In the genomic region with DNA sequence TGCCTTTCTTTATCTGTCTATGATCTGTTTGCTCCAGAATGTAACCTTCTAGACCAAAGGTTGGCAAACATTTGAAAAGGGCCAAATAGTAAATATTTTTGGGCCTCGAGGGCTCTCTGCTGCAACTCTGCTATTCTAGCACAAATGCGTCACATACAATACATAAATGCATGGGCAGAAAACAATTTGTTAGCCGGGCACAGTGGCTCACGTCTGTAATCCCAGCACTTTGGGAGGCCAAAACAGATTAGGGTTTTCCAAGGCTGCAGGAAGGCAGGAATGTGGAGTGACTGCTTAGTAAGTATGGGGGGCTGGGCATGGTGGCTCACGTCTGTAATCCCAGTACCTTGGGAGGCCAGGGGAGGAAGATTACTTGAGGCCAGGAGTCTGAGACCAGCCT, we compare ENCODE assay signal across 25 cellular contexts. TPM values are rescaled to one million over a fixed set of nuclear protein-coding genes. Genes with fewer than 3 reads are reported as not detected.
DNase-seq lines count a peak whose midpoint lies in the region; ATAC-seq, FAIRE-seq and TF ChIP-seq lines count a peak whose summit lies in the region.
"Had no signal": no experiment of that assay in that cellular context is flagged by ENCODE, and none has a peak within 500 bp of the region (broad histone marks: within the 10 kb centered on the region; RNA-seq: fewer than 3 reads in every experiment).

No MANE protein-coding gene starts in this region.

- H3K27me3 ChIP-seq in OCI-LY3 (ENCODE audit: low read depth, low read length) (peaks cover 64% of the 10 kb centered on the region), GM12878 (replicated peaks in 1 of 2; ENCODE audit: control insufficient read depth in 2 of 2, insufficient read depth in 2 of 2, low read length in 1 of 2) (no peaks in the 10 kb centered on the region)

- intact Hi-C loops in activated CD4-positive, alpha-beta memory T cell treated with anti-CD3 and anti-CD28 coated beads for 36 hours (cut with micrococcal nuclease), result loop anchor here (10.0 kb wide), 1 partner anchor 443 kb away; no protein-coding TSS in a partner anchor
- intact Hi-C loops in GM12878 (cut with micrococcal nuclease; ENCODE audit: unreplicated experiment), result loop anchor here (5.0 kb wide), 2 partner anchors 106 to 706 kb away; partner anchors contain the start of gene FCER2

- H3K4me2 ChIP-seq in OCI-LY3 (ENCODE audit: low read length) (peak overlapping the region; percentile 57), GM12878 (ENCODE audit: control insufficient read depth, insufficient read depth) (peak overlapping the region; percentile 46)

- in situ Hi-C loops in GM12878 (cut with MboI), result no loop called here

- H3K4me3 ChIP-seq in OCI-LY3 (ENCODE audit: low read length), result no peak overlapping the region
- H3K4me3 ChIP-seq in GM12878, result no peak overlapping the region; the same call in 1 of the 2 replicates
- H3K4me3 ChIP-seq: HAP-1 had no signal

- peaks cover 13% of the 10 kb centered on the region for H3K4me1 Mint-ChIP-seq in activated CD4-positive, alpha-beta memory T cell treated with anti-CD3 and anti-CD28 coated beads, Interleukin-2, amount 10 ng/mL, durations not matched to agents 7 days and 5 days
- H3K4me1 Mint-ChIP-seq in activated CD4-positive, alpha-beta memory T cell treated with anti-CD3 and anti-CD28 coated beads for 36 hours (ENCODE audit: low read depth), result peaks cover 12% of the 10 kb centered on the region
- peaks cover 4 to 15% (median 9%) of the 10 kb centered on the region in 3 donors for H3K4me1 Mint-ChIP-seq in naive B cell

- no peak for TF ChIP-seq CTCF in OCI-LY3 (IDR thresholded peaks at IDR 0.05; ENCODE audit: low read depth, low read length)
- TF ChIP-seq CTCF in GM12878 (IDR thresholded peaks at IDR 0.05 in 2 of 3, conservative IDR thresholded peaks at IDR 0.05 in 1 of 3; ENCODE audit: control insufficient read depth in 2 of 3, extremely low read depth in 1 of 3, insufficient read depth in 1 of 3, low read depth in 3 of 3, low read length in 3 of 3), result no peak

- no TSS peak for BruUV-seq in GM12878 (replicated peaks; lab: Mats Ljungman, UMichigan)

- H3K9me3 Mint-ChIP-seq in activated CD4-positive, alpha-beta memory T cell treated with anti-CD3 and anti-CD28 coated beads, Interleukin-2, amount 10 ng/mL, durations not matched to agents 7 days and 5 days, result peaks cover 28% of the 10 kb centered on the region
- H3K9me3 Mint-ChIP-seq in activated CD4-positive, alpha-beta memory T cell treated with anti-CD3 and anti-CD28 coated beads for 36 hours, result peaks cover 26% of the 10 kb centered on the region
- peaks cover 5 to 28% (median 17%) of the 10 kb centered on the region in 7 donors for H3K9me3 Mint-ChIP-seq in naive B cell

- H3K36me3 ChIP-seq in OCI-LY3 (replicated peaks; ENCODE audit: low read depth, low read length), result no peaks in the 10 kb centered on the region
- no peaks in the 10 kb centered on the region for H3K36me3 ChIP-seq in GM12878 (ENCODE audit: control insufficient read depth in 2 of 2, insufficient read depth in 2 of 2, low read length in 1 of 2)
- H3K36me3 ChIP-seq: HAP-1 had no signal

- FAIRE-seq in GM12878 (lab: Jason Lieb, UNC), result no peak

- WGBS in GM12878 (ENCODE audit: insufficient coverage, insufficient replicate concordance, low lambda C conversion rate, missing lambda C conversion rate), result 66% methylated on average over 5 of the region's 5 CpGs

- no peak overlapping the region for H2AFZ ChIP-seq in OCI-LY3 (ENCODE audit: low read depth, low read length)
- H2AFZ ChIP-seq in GM12878 (ENCODE audit: control insufficient read depth, low read depth, low read length), result no peak overlapping the region

- POLR2A ChIA-PET in activated CD4-positive, alpha-beta memory T cell treated with anti-CD3 and anti-CD28 coated beads, Interleukin-2, amount 10 ng/mL, durations not matched to agents 7 days and 5 days (lab: Charles Lee), result no interaction called here
- POLR2A ChIA-PET in activated CD4-positive, alpha-beta memory T cell treated with anti-CD3 and anti-CD28 coated beads for 36 hours (lab: Charles Lee), result no interaction called here
- POLR2A ChIA-PET in GM12878 (lab: Charles Lee), result interaction anchor here (0.7 to 1.5 kb wide), 2 partner anchors 11 to 298 kb away, joined by 4 to 5 read pairs; no protein-coding TSS in a partner anchor

- no peaks in the 10 kb centered on the region for H4K20me1 ChIP-seq in OCI-LY3 (ENCODE audit: insufficient read depth, low read length)
- no peaks in the 10 kb centered on the region for H4K20me1 ChIP-seq in GM12878 (ENCODE audit: control insufficient read depth, insufficient read depth)

- no peak for TF ChIP-seq EP300 in GM12878 (IDR thresholded peaks at IDR 0.05; ENCODE audit: borderline replicate concordance in 1 of 2, control insufficient read depth in 1 of 2, low read depth in 2 of 2, low read length in 2 of 2)

- no peak for TF ChIP-seq POLR2A in GM12878 (IDR thresholded peaks at IDR 0.05; ENCODE audit: low read depth, low read length)

- H3K4me3 Mint-ChIP-seq in activated CD4-positive, alpha-beta memory T cell treated with anti-CD3 and anti-CD28 coated beads, Interleukin-2, amount 10 ng/mL, durations not matched to agents 7 days and 5 days, result no peak overlapping the region
- no peak overlapping the region for H3K4me3 Mint-ChIP-seq in activated CD4-positive, alpha-beta memory T cell treated with anti-CD3 and anti-CD28 coated beads for 36 hours
- no peak overlapping the region for H3K4me3 Mint-ChIP-seq in naive B cell
- H3K4me3 Mint-ChIP-seq: CD8-positive, alpha-beta T cell had no signal

- H3K4me1 ChIP-seq in OCI-LY3 (ENCODE audit: low read length), result peaks cover 17% of the 10 kb centered on the region
- peaks cover 15% of the 10 kb centered on the region for H3K4me1 ChIP-seq in GM12878 (ENCODE audit: control insufficient read depth, insufficient read depth, low read length)
- H3K4me1 ChIP-seq: HAP-1 had no signal

- peak overlapping the region; percentile 57 for H3K27ac Mint-ChIP-seq in activated CD4-positive, alpha-beta memory T cell treated with anti-CD3 and anti-CD28 coated beads, Interleukin-2, amount 10 ng/mL, durations not matched to agents 7 days and 5 days
- H3K27ac Mint-ChIP-seq in activated CD4-positive, alpha-beta memory T cell treated with anti-CD3 and anti-CD28 coated beads for 36 hours, result no peak overlapping the region
- H3K27ac Mint-ChIP-seq in naive B cell, result peak overlapping the region in 4 of 6 donors; percentile 2 to 86 (median 62)

- no peak overlapping the region for H3K9ac ChIP-seq in OCI-LY3 (ENCODE audit: low read length)
- H3K9ac ChIP-seq in GM12878 (ENCODE audit: control insufficient read depth, insufficient read depth, low read length), result no peak overlapping the region

- H3K9me3 ChIP-seq in OCI-LY3 (ENCODE audit: insufficient read depth, low read length), result peaks cover 15% of the 10 kb centered on the region; the same call in 1 of the 2 replicates
- peaks cover 14% of the 10 kb centered on the region for H3K9me3 ChIP-seq in GM12878 (replicated peaks; ENCODE audit: control insufficient read depth, insufficient read depth, low read length)
- H3K9me3 ChIP-seq: HAP-1 had no signal

- no peak for TF ChIP-seq RAD21 in GM12878 (IDR thresholded peaks at IDR 0.05; ENCODE audit: insufficient read depth, low read depth, low read length)

- SMC1A ChIA-PET in GM12878 (lab: Charles Lee; ENCODE audit: uncharacterized antibody, unreplicated experiment), result interaction anchor here (1.0 kb wide), 1 partner anchor 12 kb away, joined by 3 read pairs; no protein-coding TSS in a partner anchor

- no peak overlapping the region for H3K27ac ChIP-seq in OCI-LY3 (ENCODE audit: low read length)
- peak overlapping the region; percentile 32; the same call in 1 of the 2 replicates for H3K27ac ChIP-seq in GM12878 (ENCODE audit: control insufficient read depth, insufficient read depth)
- H3K27ac ChIP-seq: HL-60, RWPE1 had no signal

- H3K79me2 ChIP-seq in OCI-LY3 (ENCODE audit: low read length), result no peaks in the 10 kb centered on the region
- no peaks in the 10 kb centered on the region for H3K79me2 ChIP-seq in GM12878 (ENCODE audit: control insufficient read depth, insufficient read depth, low read length)

- no peak for ATAC-seq in GM12878
- ATAC-seq in naive B cell (ENCODE audit: low read depth in 2 of 2), result no peak
- no peak for ATAC-seq in HG03565 (IDR thresholded peaks at IDR 0.05; ENCODE audit: unreplicated experiment)

- CTCF ChIA-PET in activated CD4-positive, alpha-beta memory T cell treated with anti-CD3 and anti-CD28 coated beads, Interleukin-2, amount 10 ng/mL, durations not matched to agents 7 days and 5 days (lab: Charles Lee), result interaction anchor here (0.7 kb wide), 1 partner anchor 28 kb away, joined by 5 read pairs; no protein-coding TSS in a partner anchor
- CTCF ChIA-PET in activated CD4-positive, alpha-beta memory T cell treated with anti-CD3 and anti-CD28 coated beads for 36 hours (lab: Charles Lee), result interaction anchor here (0.8 to 1.3 kb wide), 2 partner anchors 156 to 239 kb away, joined by 3 read pairs; no protein-coding TSS in a partner anchor
- CTCF ChIA-PET in GM12878 (lab: Yijun Ruan, JAX), result interaction anchor here (0.6 to 0.9 kb wide), 2 partner anchors 10 to 128 kb away, joined by 3 read pairs; no protein-coding TSS in a partner anchor

- RAD21 ChIA-PET in GM12878 (lab: Charles Lee; ENCODE audit: unreplicated experiment), result no interaction called here

- peaks cover 45% of the 10 kb centered on the region for H3K27me3 Mint-ChIP-seq in activated CD4-positive, alpha-beta memory T cell treated with anti-CD3 and anti-CD28 coated beads, Interleukin-2, amount 10 ng/mL, durations not matched to agents 7 days and 5 days
- peaks cover 43% of the 10 kb centered on the region for H3K27me3 Mint-ChIP-seq in activated CD4-positive, alpha-beta memory T cell treated with anti-CD3 and anti-CD28 coated beads for 36 hours
- H3K27me3 Mint-ChIP-seq in naive B cell, result peaks cover 0 to 8% (median 0%) of the 10 kb centered on the region in 3 donors

- peaks cover 16% of the 10 kb centered on the region for H3K36me3 Mint-ChIP-seq in activated CD4-positive, alpha-beta memory T cell treated with anti-CD3 and anti-CD28 coated beads, Interleukin-2, amount 10 ng/mL, durations not matched to agents 7 days and 5 days (ENCODE audit: low read depth)
- H3K36me3 Mint-ChIP-seq in activated CD4-positive, alpha-beta memory T cell treated with anti-CD3 and anti-CD28 coated beads for 36 hours, result peaks cover 13% of the 10 kb centered on the region
- H3K36me3 Mint-ChIP-seq in naive B cell, result peaks cover 0 to 9% of the 10 kb centered on the region in 2 donors

- DNase-seq in activated CD4-positive, alpha-beta memory T cell treated with anti-CD3 and anti-CD28 coated beads, Interleukin-2, amount 10 ng/mL, durations not matched to agents 7 days and 5 days, result no peak
- no peak for DNase-seq in activated CD4-positive, alpha-beta memory T cell treated with anti-CD3 and anti-CD28 coated beads for 36 hours
- DNase-seq in GM12878 (ENCODE audit: low read depth, low spot score) (no peak), naive B cell (no peak), NOMO-1 treated with DMSO at 0.1 percent for 48 hours (lab: John Stamatoyannopoulos, UW; ENCODE audit: unreplicated experiment) (no peak)
- DNase-seq in activated CD8-positive, alpha-beta memory T cell treated with anti-CD3 and anti-CD28 coated beads, Interleukin-2, amount 50 U/mL, for 4 hours, result no peak
- DNase-seq: 8988T, DMS79, Karpas-422, NCI-H1092, NCI-H146, NCI-H2081, NCI-H2171 treated with DMSO at 0.1 percent for 48 hours, NCI-H446, NCI-H69 had no signal

RNA-seq across cellular contexts. Expression of gene EVI5L, which starts 21.9 kb away (rescaled TPM):
- 1 to 10 TPM; 7.0 to 7.7 TPM for total RNA-seq in activated CD4-positive, alpha-beta memory T cell treated with anti-CD3 and anti-CD28 coated beads, Interleukin-2, amount 10 ng/mL, durations not matched to agents 7 days and 5 days
- 1 to 10 TPM; 5.0 to 5.6 TPM for total RNA-seq in activated CD4-positive, alpha-beta memory T cell treated with anti-CD3 and anti-CD28 coated beads for 36 hours
- 11.0 and 11.1 TPM in 2 replicates for total RNA-seq in GM12878 (2013; cell fraction: nucleolus; rRNA removed)
- total RNA-seq in GM12878 (2014; rRNA removed) (8.2 and 8.8 TPM in 2 replicates), GM12878 (2014; rRNA removed; fragmentation: Illumina TruSeq; extraction: Trizol) (5.7 and 6.4 TPM in 2 replicates), GM12878 (2021) (11.6 and 13.8 TPM in 2 replicates)
- 2.1 TPM for polyA plus RNA-seq in GM12878 (2011; ENCODE audit: low read depth)
- polyA plus RNA-seq in GM12878 (2011; rRNA removed) (1.9 and 4.3 TPM in 2 replicates), GM12878 (2014; fragmentation: Illumina TruSeq; extraction: Trizol) (3.4 and 5.5 TPM in 2 replicates), GM12878 (2014; fragmentation: Nextera tagmentation; extraction: Ambion mirVana) (under 1 TPM; 0.23 to 0.33 TPM), GM12878 (2014; rRNA removed) (10.4 and 10.8 TPM in 2 replicates), GM12878 (2016; fragmentation: Nextera tagmentation; extraction: Ambion mirVana) (1 to 10 TPM; 2.0 to 4.6 TPM), naive B cell (ENCODE audit: low read depth in 6 of 6) (1 to 10 TPM in 5 of 6 donors, under 1 TPM in 1; 0.63 to 4.0 (median 1.6) TPM)
- 7.1 and 7.3 TPM in 2 replicates for polyA plus RNA-seq in GM12878 (2011; cell fraction: cytosol; rRNA removed)
- polyA plus RNA-seq in GM12878 (2011; cell fraction: nucleus; rRNA removed), result 7.9 and 9.6 TPM in 2 replicates
- 5.7 and 6.0 TPM in 2 replicates for polyA plus RNA-seq in GM12878 (2012)
- polyA minus RNA-seq in GM12878 (2011; rRNA and poly(A)+ RNA removed), result 4.2 and 12.3 TPM in 2 replicates
- 1.3 and 2.2 TPM in 2 replicates for polyA minus RNA-seq in GM12878 (2011; cell fraction: cytosol; rRNA and poly(A)+ RNA removed)
- 4.1 and 6.5 TPM in 2 replicates for polyA minus RNA-seq in GM12878 (2011; cell fraction: nucleus; rRNA and poly(A)+ RNA removed)

RNA-seq across cellular contexts. Expression of gene CLEC4M, which starts 45.1 kb away (rescaled TPM):
- total RNA-seq in activated CD4-positive, alpha-beta memory T cell treated with anti-CD3 and anti-CD28 coated beads, Interleukin-2, amount 10 ng/mL, durations not matched to agents 7 days and 5 days, result not detected
- not detected for total RNA-seq in activated CD4-positive, alpha-beta memory T cell treated with anti-CD3 and anti-CD28 coated beads for 36 hours
- not detected in 2 replicates for total RNA-seq in GM12878 (2013; cell fraction: nucleolus; rRNA removed)
- total RNA-seq in GM12878 (2014; rRNA removed), result 0.11 and 0.44 TPM in 2 replicates
- 0.18 and 0.32 TPM in 2 replicates for total RNA-seq in GM12878 (2014; rRNA removed; fragmentation: Illumina TruSeq; extraction: Trizol)
- total RNA-seq in GM12878 (2021), result 0.16 and 0.31 TPM in 2 replicates
- 0.16 TPM for polyA plus RNA-seq in GM12878 (2011; ENCODE audit: low read depth)
- not detected in 2 replicates for polyA plus RNA-seq in GM12878 (2011; rRNA removed)
- polyA plus RNA-seq in GM12878 (2011; cell fraction: cytosol; rRNA removed), result not detected in 2 replicates
- polyA plus RNA-seq in GM12878 (2011; cell fraction: nucleus; rRNA removed), result 0.21 and 0.28 TPM in 2 replicates
- polyA plus RNA-seq in GM12878 (2012), result 0.12 and 0.20 TPM in 2 replicates
- polyA plus RNA-seq in GM12878 (2014; fragmentation: Illumina TruSeq; extraction: Trizol), result 0.12 and 0.17 TPM in 2 replicates
- polyA plus RNA-seq in GM12878 (2014; fragmentation: Nextera tagmentation; extraction: Ambion mirVana), result under 1 TPM; 0.38 to 0.42 TPM
- 0.37 and 0.60 TPM in 2 replicates for polyA plus RNA-seq in GM12878 (2014; rRNA removed)
- polyA plus RNA-seq in GM12878 (2016; fragmentation: Nextera tagmentation; extraction: Ambion mirVana), result under 1 TPM; 0.23 to 0.25 TPM
- not detected in 2 replicates for polyA minus RNA-seq in GM12878 (2011; rRNA and poly(A)+ RNA removed)
- not detected in 2 replicates for polyA minus RNA-seq in GM12878 (2011; cell fraction: cytosol; rRNA and poly(A)+ RNA removed)
- polyA minus RNA-seq in GM12878 (2011; cell fraction: nucleus; rRNA and poly(A)+ RNA removed), result not detected in 2 replicates
- under 1 TPM in 3 of 6 donors, not detected in 3; 0.17 to 0.41 (median 0.21) TPM for polyA plus RNA-seq in naive B cell (ENCODE audit: low read depth in 6 of 6)
- total RNA-seq: CD8-positive, alpha-beta T cell; HT1080; IMR-90; MCF 10A had no signal
- polyA plus RNA-seq: BJ, IMR-90 had no signal
